Comparison of ENCODE assay signal across 17 cellular contexts in genomic region chr20:38357653-38358207, GRCh38. TPM values are rescaled to one million over a fixed set of nuclear protein-coding genes. Genes with fewer than 3 reads are reported as not detected.
DNase-seq lines count a peak whose midpoint lies in the region; ATAC-seq, FAIRE-seq and TF ChIP-seq lines count a peak whose summit lies in the region.
"Had no signal": no experiment of that assay in that cellular context is flagged by ENCODE, and none has a peak within 500 bp of the region (broad histone marks: within the 10 kb centered on the region; RNA-seq: fewer than 3 reads in every experiment).

No MANE protein-coding gene starts in this region.

- H3K36me3 Mint-ChIP-seq in natural killer cell treated with Interleukin-12 subunit alpha and Interleukin-12 subunit beta and Interleukin-15 and Interleukin-18, amount 100 ng/mL, for 72 hours: no peaks in the 10 kb centered on the region
- H3K36me3 Mint-ChIP-seq in natural killer cell: no peaks in the 10 kb centered on the region
- no peaks in the 10 kb centered on the region for H3K36me3 Mint-ChIP-seq in stimulated activated memory B cell treated with anti-CD40 and anti-IgM and Interleukin-4, amounts not matched to agents 10 μg/mL and 1 μg/mL and 100 μg/mL, for 72 hours

- intact Hi-C loops in natural killer cell (cut with micrococcal nuclease): no loop called here

- H3K4me3 ChIP-seq in brain microvascular endothelial cell (ENCODE audit: low read depth, low read length): no peak overlapping the region
- H3K4me3 ChIP-seq: SJSA1, testis had no signal

- H3K4me1 Mint-ChIP-seq in natural killer cell treated with Interleukin-12 subunit alpha and Interleukin-12 subunit beta and Interleukin-15 and Interleukin-18, amount 100 ng/mL, for 72 hours (ENCODE audit: low read depth in 2 of 2): peaks cover 0 to 6% of the 10 kb centered on the region in 2 donors
- no peaks in the 10 kb centered on the region for H3K4me1 Mint-ChIP-seq in natural killer cell
- H3K4me1 Mint-ChIP-seq in stimulated activated memory B cell treated with anti-CD40 and anti-IgM and Interleukin-4, amounts not matched to agents 10 μg/mL and 1 μg/mL and 100 μg/mL, for 72 hours: peaks cover 11% of the 10 kb centered on the region

- peak; percentile 74 for FAIRE-seq in RCC 7860 (lab: Jason Lieb, UNC)
- FAIRE-seq: frontal cortex, TTC549 had no signal

- in situ Hi-C loops in brain microvascular endothelial cell (cut with HindIII; ENCODE audit: low pct_ligation_motif_present, low sequenced_read_pairs): no loop called here

- H3K9me3 Mint-ChIP-seq in natural killer cell treated with Interleukin-12 subunit alpha and Interleukin-12 subunit beta and Interleukin-15 and Interleukin-18, amount 100 ng/mL, for 72 hours: no peaks in the 10 kb centered on the region
- H3K9me3 Mint-ChIP-seq in natural killer cell: no peaks in the 10 kb centered on the region
- no peaks in the 10 kb centered on the region for H3K9me3 Mint-ChIP-seq in stimulated activated memory B cell treated with anti-CD40 and anti-IgM and Interleukin-4, amounts not matched to agents 10 μg/mL and 1 μg/mL and 100 μg/mL, for 72 hours
- H3K9me3 Mint-ChIP-seq: neural crest cell had no signal

- no peaks in the 10 kb centered on the region for H3K27me3 Mint-ChIP-seq in natural killer cell treated with Interleukin-12 subunit alpha and Interleukin-12 subunit beta and Interleukin-15 and Interleukin-18, amount 100 ng/mL, for 72 hours
- H3K27me3 Mint-ChIP-seq in natural killer cell (ENCODE audit: low read depth in 2 of 2): no peaks in the 10 kb centered on the region
- H3K27me3 Mint-ChIP-seq in stimulated activated memory B cell treated with anti-CD40 and anti-IgM and Interleukin-4, amounts not matched to agents 10 μg/mL and 1 μg/mL and 100 μg/mL, for 72 hours: no peaks in the 10 kb centered on the region

- H3K4me3 Mint-ChIP-seq in natural killer cell treated with Interleukin-12 subunit alpha and Interleukin-12 subunit beta and Interleukin-15 and Interleukin-18, amount 100 ng/mL, for 72 hours: no peak overlapping the region
- no peak overlapping the region for H3K4me3 Mint-ChIP-seq in natural killer cell
- H3K4me3 Mint-ChIP-seq in stimulated activated memory B cell treated with anti-CD40 and anti-IgM and Interleukin-4, amounts not matched to agents 10 μg/mL and 1 μg/mL and 100 μg/mL, for 72 hours: no peak overlapping the region
- H3K4me3 Mint-ChIP-seq: neural crest cell had no signal

- DNase-seq in natural killer cell treated with Interleukin-12 subunit alpha and Interleukin-12 subunit beta and Interleukin-15 and Interleukin-18, amount 100 ng/mL, for 72 hours (ENCODE audit: low spot score): peak; percentile 28
- DNase-seq in natural killer cell (no peak), RCC 7860 (ENCODE audit: low spot score) (peak; percentile 71), brain microvascular endothelial cell (peak; percentile 11), NOMO-1 (lab: John Stamatoyannopoulos, UW; ENCODE audit: unreplicated experiment in 2 of 2) (no peak), GM19238 (ENCODE audit: insufficient read length, low spot score) (no peak)
- DNase-seq: activated CD8-positive, alpha-beta memory T cell treated with anti-CD3 and anti-CD28 coated beads, Interleukin-2, amount 50 U/mL, for 48 hours; cerebellar nuclear complex; mesendoderm; retina; testis had no signal

- H3K27ac ChIP-seq in brain microvascular endothelial cell: no peak overlapping the region
- H3K27ac ChIP-seq: SJSA1, testis had no signal

- H3K27me3 ChIP-seq in brain microvascular endothelial cell (replicated peaks): no peaks in the 10 kb centered on the region
- H3K27me3 ChIP-seq: SJSA1, testis had no signal

- TF ChIP-seq CTCF in natural killer cell (IDR thresholded peaks at IDR 0.05) (no peak), brain microvascular endothelial cell (IDR thresholded peaks at IDR 0.05; ENCODE audit: low read depth, low read length, missing control alignments) (no peak)

- no peak overlapping the region for H3K27ac Mint-ChIP-seq in natural killer cell treated with Interleukin-12 subunit alpha and Interleukin-12 subunit beta and Interleukin-15 and Interleukin-18, amount 100 ng/mL, for 72 hours
- H3K27ac Mint-ChIP-seq in natural killer cell: no peak overlapping the region
- no peak overlapping the region for H3K27ac Mint-ChIP-seq in stimulated activated memory B cell treated with anti-CD40 and anti-IgM and Interleukin-4, amounts not matched to agents 10 μg/mL and 1 μg/mL and 100 μg/mL, for 72 hours

- H3K36me3 ChIP-seq in brain microvascular endothelial cell (replicated peaks): no peaks in the 10 kb centered on the region
- H3K36me3 ChIP-seq: SJSA1 had no signal

- no peak for ATAC-seq in natural killer cell treated with Interleukin-12 subunit alpha and Interleukin-12 subunit beta and Interleukin-15 and Interleukin-18, amount 100 ng/mL, for 72 hours
- ATAC-seq in natural killer cell (no peak), GM21825 (IDR thresholded peaks at IDR 0.05; ENCODE audit: unreplicated experiment) (no peak)
- ATAC-seq in stimulated activated memory B cell treated with anti-CD40 and anti-IgM and Interleukin-4, amounts not matched to agents 10 μg/mL and 1 μg/mL and 100 μg/mL, for 72 hours: no peak

RNA-seq across cellular contexts. Expression of gene LBP, which starts 11.4 kb away (rescaled TPM):
- not detected for total RNA-seq in natural killer cell treated with Interleukin-12 subunit alpha and Interleukin-12 subunit beta and Interleukin-15 and Interleukin-18, amount 100 ng/mL, for 72 hours
- not detected for total RNA-seq in natural killer cell
- total RNA-seq: frontal cortex, neural crest cell, SJSA1 had no signal

RNA-seq across cellular contexts. Expression of gene BPI, which starts 53.8 kb away (rescaled TPM):
- total RNA-seq in natural killer cell treated with Interleukin-12 subunit alpha and Interleukin-12 subunit beta and Interleukin-15 and Interleukin-18, amount 100 ng/mL, for 72 hours: not detected
- total RNA-seq in natural killer cell: under 1 TPM in 1 of 3 donors, not detected in 2; 0.20 TPM
- total RNA-seq: neural crest cell had no signal

Comparison
In these comparisons a context has a peak if more than half of its experiments do, and no peak if none do; other contexts are left out.
1. DNase-seq: peak in natural killer cell treated with Interleukin-12 subunit alpha and Interleukin-12 subunit beta and Interleukin-15 and Interleukin-18, amount 100 ng/mL, for 72 hours (single experiment), RCC 7860 (single experiment) and brain microvascular endothelial cell (single experiment); none in natural killer cell (single experiment), NOMO-1 (0 of 2) and GM19238 (single experiment).